18 cellular contexts compared by ENCODE assay signal in genomic region chr16:632486-633335, GRCh38. TPM values are rescaled to one million over a fixed set of nuclear protein-coding genes. Genes with fewer than 3 reads are reported as not detected.
"Had no signal": no experiment of that assay in that cellular context is flagged by ENCODE, and none has a peak within 500 bp of the region (broad histone marks: within the 10 kb centered on the region; RNA-seq: fewer than 3 reads in every experiment).

No MANE protein-coding gene starts in this region.

- H2AFZ ChIP-seq: hepatocyte had no signal

- H3K27ac ChIP-seq: body of pancreas, gastroesophageal sphincter, hepatocyte had no signal

- H3K9me3 ChIP-seq: body of pancreas, gastroesophageal sphincter had no signal

- H3K4me3 Mint-ChIP-seq: activated B cell treated with CpG ODN at 0.5 μM for 24 hours; activated CD4-positive, alpha-beta T cell treated with anti-CD3 and anti-CD28 coated beads, Interleukin-2, amount 10 ng/mL, durations not matched to agents 7 days and 5 days; central memory CD8-positive, alpha-beta T cell; effector memory CD8-positive, alpha-beta T cell; naive thymus-derived CD4-positive, alpha-beta T cell; T-helper 17 cell had no signal

- H3K4me2 ChIP-seq: hepatocyte had no signal

- H3K27me3 ChIP-seq: body of pancreas, hepatocyte had no signal

- H3K27me3 Mint-ChIP-seq: activated B cell treated with CpG ODN at 0.5 μM for 24 hours; central memory CD8-positive, alpha-beta T cell had no signal

- DNase-seq: activated B cell treated with CpG ODN at 0.5 μM for 24 hours; activated CD4-positive, alpha-beta T cell treated with anti-CD3 and anti-CD28 coated beads, Interleukin-2, amount 10 ng/mL, durations not matched to agents 7 days and 5 days; activated naive CD4-positive, alpha-beta T cell treated with anti-CD3 and anti-CD28 coated beads, Interleukin-2, amount 50 U/mL, for 16 hours; effector memory CD8-positive, alpha-beta T cell; kidney glomerular epithelial cell; naive thymus-derived CD4-positive, alpha-beta T cell; nucleus accumbens; stimulated activated CD4-positive, alpha-beta T cell treated with anti-CD3 and anti-CD28 coated beads, Interleukin-12 subunit alpha, Interleukin-12 subunit beta, amount 100 ng/mL, for 4 hours; stimulated activated CD4-positive, alpha-beta T cell treated with anti-CD3 and anti-CD28 coated beads, Interleukin-2, amount 100 ng/mL, for 48 hours; stimulated activated naive CD4-positive, alpha-beta T cell treated with Interleukin-2 at 50 U/mL for 16 hours; T-helper 17 cell had no signal

- H3K27ac Mint-ChIP-seq: activated B cell treated with CpG ODN at 0.5 μM for 24 hours; activated CD4-positive, alpha-beta T cell treated with anti-CD3 and anti-CD28 coated beads, Interleukin-2, amount 10 ng/mL, durations not matched to agents 7 days and 5 days; effector memory CD8-positive, alpha-beta T cell; naive thymus-derived CD4-positive, alpha-beta T cell; T-helper 17 cell; type B pancreatic cell had no signal

- ATAC-seq: body of pancreas; effector memory CD8-positive, alpha-beta T cell; gastroesophageal sphincter; naive thymus-derived CD4-positive, alpha-beta T cell; T-helper 17 cell had no signal

- H3K4me3 ChIP-seq: body of pancreas, gastroesophageal sphincter, hepatocyte, lung had no signal

- H3K36me3 Mint-ChIP-seq: naive thymus-derived CD4-positive, alpha-beta T cell; type B pancreatic cell had no signal

- H3K9me3 Mint-ChIP-seq: activated B cell treated with CpG ODN at 0.5 μM for 24 hours; activated CD4-positive, alpha-beta T cell treated with anti-CD3 and anti-CD28 coated beads, Interleukin-2, amount 10 ng/mL, durations not matched to agents 7 days and 5 days; central memory CD8-positive, alpha-beta T cell; type B pancreatic cell had no signal

RNA-seq across cellular contexts. Expression of gene WFIKKN1, which starts 1.9 kb away (rescaled TPM):
- total RNA-seq: epithelial cell of proximal tubule had no signal
- polyA plus RNA-seq: naive thymus-derived CD4-positive, alpha-beta T cell had no signal
